Comparison of ENCODE assay signal across 17 cellular contexts in genomic region chr11:113331436-113331835, GRCh38. TPM values are rescaled to one million over a fixed set of nuclear protein-coding genes. Genes with fewer than 3 reads are reported as not detected.
"Had no signal": no experiment of that assay in that cellular context is flagged by ENCODE, and none has a peak within 500 bp of the region (broad histone marks: within the 10 kb centered on the region; RNA-seq: fewer than 3 reads in every experiment).

No MANE protein-coding gene starts in this region.

- H3K4me1 ChIP-seq: gastroesophageal sphincter, parathyroid adenoma, upper lobe of right lung had no signal

- H3K4me3 ChIP-seq: adrenal gland, gastroesophageal sphincter, thoracic aorta, upper lobe of right lung had no signal

- H3K4me1 Mint-ChIP-seq: naive B cell had no signal

- H3K27me3 ChIP-seq: adrenal gland, gastroesophageal sphincter, upper lobe of right lung had no signal

- H3K9me3 ChIP-seq: adrenal gland, thoracic aorta, upper lobe of right lung had no signal

- H3K27ac ChIP-seq: adrenal gland, gastroesophageal sphincter, parathyroid adenoma, thoracic aorta, upper lobe of right lung had no signal

- H3K4me3 Mint-ChIP-seq: naive B cell had no signal

- DNase-seq: activated CD4-positive, alpha-beta T cell treated with anti-CD3 and anti-CD28 coated beads, Interleukin-2, amount 50 U/mL, for 4 hours; activated naive CD4-positive, alpha-beta T cell treated with anti-CD3 and anti-CD28 coated beads, Interleukin-2, amount 50 U/mL, for 16 hours; activated T-cell treated with anti-CD3 and anti-CD28 coated beads, Interleukin-2, amount 50 U/mL, for 1 hour; adrenal gland; erythroblast; islet precursor cell; mammary epithelial cell; naive B cell; stimulated activated CD4-positive, alpha-beta T cell treated with anti-CD3 and anti-CD28 coated beads, Interleukin-12 subunit alpha, Interleukin-12 subunit beta, amount 100 ng/mL, for 4 hours; stimulated activated CD4-positive, alpha-beta T cell treated with anti-CD3 and anti-CD28 coated beads, Interleukin-2, amount 100 ng/mL, for 24 hours; upper lobe of right lung had no signal

- H2AFZ ChIP-seq: parathyroid adenoma had no signal

- H3K79me2 ChIP-seq: parathyroid adenoma had no signal

- H3K27me3 Mint-ChIP-seq: naive B cell had no signal

- H3K9ac ChIP-seq: parathyroid adenoma had no signal

- ATAC-seq: activated CD4-positive, CD25-positive, alpha-beta regulatory T cell treated with anti-CD3 and anti-CD28 coated beads, Interleukin-2, amount 50 U/mL, for 24 hours; gastroesophageal sphincter; left lobe of liver; upper lobe of right lung had no signal

RNA-seq across cellular contexts. Expression of gene ANKK1, which starts 56.1 kb away (rescaled TPM):
- total RNA-seq: T-helper 2 cell treated with Interferon-gamma antibody and Interleukin-4, amounts not matched to agents 100 ng/mL and 5 ng/mL, for 36 hours; upper lobe of right lung had no signal
